In genomic region chr19:7476241-7476640, GRCh38 we compare ENCODE assay signal across 25 cellular contexts. TPM values are rescaled to one million over a fixed set of nuclear protein-coding genes. Genes with fewer than 3 reads are reported as not detected.
DNase-seq lines count a peak whose midpoint lies in the region; ATAC-seq and TF ChIP-seq lines count a peak whose summit lies in the region.
"Had no signal": no experiment of that assay in that cellular context is flagged by ENCODE, and none has a peak within 500 bp of the region (broad histone marks: within the 10 kb centered on the region; RNA-seq: fewer than 3 reads in every experiment).

No MANE protein-coding gene starts in this region.

- H3K27me3 ChIP-seq in CD4-positive, CD25-positive, alpha-beta regulatory T cell (ENCODE audit: control insufficient read depth, insufficient read depth, low read length) = no peaks in the 10 kb centered on the region
- H3K27me3 ChIP-seq in dorsolateral prefrontal cortex (no peaks in the 10 kb centered on the region), neutrophil (no peaks in the 10 kb centered on the region), esophagus muscularis mucosa (no peaks in the 10 kb centered on the region)
- H3K27me3 ChIP-seq: left lung, vagina had no signal

- TF ChIP-seq EP300 in esophagus muscularis mucosa (IDR thresholded peaks at IDR 0.05) = no peak

- no peaks in the 10 kb centered on the region for H3K4me1 Mint-ChIP-seq in CD4-positive, CD25-positive, alpha-beta regulatory T cell
- H3K4me1 Mint-ChIP-seq in IgD-negative memory B cell = peaks cover 9 to 15% (median 12%) of the 10 kb centered on the region in 3 donors
- H3K4me1 Mint-ChIP-seq in activated CD4-positive, alpha-beta memory T cell treated with anti-CD3 and anti-CD28 coated beads for 36 hours (ENCODE audit: low read depth) = no peaks in the 10 kb centered on the region
- H3K4me1 Mint-ChIP-seq: activated CD4-positive, alpha-beta memory T cell treated with anti-CD3 and anti-CD28 coated beads, Interleukin-2, amount 10 ng/mL, durations not matched to agents 7 days and 5 days; natural killer cell had no signal

- WGBS in esophagus muscularis mucosa = 72% methylated on average over 5 of the region's 7 CpGs

- in situ Hi-C loops in GM13976 (cut with MboI; ENCODE audit: low sequenced_read_pairs, unreplicated experiment) = no loop called here

- peaks cover 12% of the 10 kb centered on the region for H3K36me3 ChIP-seq in CD4-positive, CD25-positive, alpha-beta regulatory T cell (ENCODE audit: control insufficient read depth, insufficient read depth, low read length)
- H3K36me3 ChIP-seq in neutrophil (peaks cover 25% of the 10 kb centered on the region), esophagus muscularis mucosa (peaks cover 3 to 16% (median 13%) of the 10 kb centered on the region in 4 donors)
- H3K36me3 ChIP-seq: thoracic aorta had no signal

- no peaks in the 10 kb centered on the region for H3K27me3 Mint-ChIP-seq in CD4-positive, CD25-positive, alpha-beta regulatory T cell
- no peaks in the 10 kb centered on the region for H3K27me3 Mint-ChIP-seq in IgD-negative memory B cell
- no peaks in the 10 kb centered on the region for H3K27me3 Mint-ChIP-seq in activated CD4-positive, alpha-beta memory T cell treated with anti-CD3 and anti-CD28 coated beads for 36 hours
- H3K27me3 Mint-ChIP-seq: activated CD4-positive, alpha-beta memory T cell treated with anti-CD3 and anti-CD28 coated beads, Interleukin-2, amount 10 ng/mL, durations not matched to agents 7 days and 5 days had no signal

- TF ChIP-seq CTCF in dorsolateral prefrontal cortex (IDR thresholded peaks at IDR 0.05 in 54 of 56, conservative IDR thresholded peaks at IDR 0.05 in 2 of 56; ENCODE audit: low read depth in 1 of 56, partially characterized antibody in 56 of 56) (no peak), neutrophil (IDR thresholded peaks at IDR 0.05) (no peak), esophagus muscularis mucosa (IDR thresholded peaks at IDR 0.05) (no peak), GM13976 (IDR thresholded peaks at IDR 0.05; ENCODE audit: borderline replicate concordance, control extremely low read depth, extremely low read depth, insufficient read depth, missing control alignments) (no peak)

- intact Hi-C loops in dorsolateral prefrontal cortex (cut with DNase I) = no loop called here
- intact Hi-C loops in esophagus muscularis mucosa (cut with DNase I) = no loop called here
- intact Hi-C loops in activated CD4-positive, alpha-beta memory T cell treated with anti-CD3 and anti-CD28 coated beads for 36 hours (cut with micrococcal nuclease) = no loop called here
- intact Hi-C loops in posterior vena cava (cut with DNase I) = loop anchor here in 1 of 2 donors (10.0 kb wide), 1 partner anchor 691 kb away; no protein-coding TSS in a partner anchor

- no peaks in the 10 kb centered on the region for H3K9me3 Mint-ChIP-seq in CD4-positive, CD25-positive, alpha-beta regulatory T cell
- H3K9me3 Mint-ChIP-seq in IgD-negative memory B cell = no peaks in the 10 kb centered on the region
- H3K9me3 Mint-ChIP-seq in activated CD4-positive, alpha-beta memory T cell treated with anti-CD3 and anti-CD28 coated beads for 36 hours = no peaks in the 10 kb centered on the region
- H3K9me3 Mint-ChIP-seq: activated CD4-positive, alpha-beta memory T cell treated with anti-CD3 and anti-CD28 coated beads, Interleukin-2, amount 10 ng/mL, durations not matched to agents 7 days and 5 days; activated naive CD4-positive, alpha-beta T cell treated with anti-CD3 and anti-CD28 coated beads for 36 hours; natural killer cell; T-helper 2 cell treated with Interferon-gamma antibody and Interleukin-4, amounts not matched to agents 5 μg/mL and 100 μg/mL, for 36 hours had no signal

- no peaks in the 10 kb centered on the region for H3K4me1 ChIP-seq in CD4-positive, CD25-positive, alpha-beta regulatory T cell (ENCODE audit: control insufficient read depth, insufficient read depth, low read length, poor library complexity, severe bottlenecking)
- no peaks in the 10 kb centered on the region for H3K4me1 ChIP-seq in neutrophil (ENCODE audit: control insufficient read depth in 1 of 2, insufficient read depth in 1 of 2, low read depth in 1 of 2, low read length in 1 of 2)
- peaks cover 0 to 17% (median 14%) of the 10 kb centered on the region in 4 donors for H3K4me1 ChIP-seq in esophagus muscularis mucosa

- CTCF ChIA-PET in activated CD4-positive, alpha-beta memory T cell treated with anti-CD3 and anti-CD28 coated beads for 36 hours (lab: Charles Lee) = no interaction called here

- H3K4me3 Mint-ChIP-seq in CD4-positive, CD25-positive, alpha-beta regulatory T cell = peak overlapping the region in 1 of 4 donors; percentile 61
- peak overlapping the region in 1 of 4 donors; percentile 12 for H3K4me3 Mint-ChIP-seq in IgD-negative memory B cell
- H3K4me3 Mint-ChIP-seq in activated CD4-positive, alpha-beta memory T cell treated with anti-CD3 and anti-CD28 coated beads for 36 hours = no peak overlapping the region
- H3K4me3 Mint-ChIP-seq: activated CD4-positive, alpha-beta memory T cell treated with anti-CD3 and anti-CD28 coated beads, Interleukin-2, amount 10 ng/mL, durations not matched to agents 7 days and 5 days; activated naive CD4-positive, alpha-beta T cell treated with anti-CD3 and anti-CD28 coated beads for 36 hours; natural killer cell; T-helper 2 cell treated with Interferon-gamma antibody and Interleukin-4, amounts not matched to agents 5 μg/mL and 100 μg/mL, for 36 hours had no signal

- H3K4me3 ChIP-seq in CD4-positive, CD25-positive, alpha-beta regulatory T cell (ENCODE audit: low read depth, low read length) = no peak overlapping the region
- H3K4me3 ChIP-seq in dorsolateral prefrontal cortex = no peak overlapping the region
- H3K4me3 ChIP-seq in neutrophil (ENCODE audit: low read depth in 1 of 2, low read length in 1 of 2) = no peak overlapping the region
- no peak overlapping the region for H3K4me3 ChIP-seq in esophagus muscularis mucosa
- H3K4me3 ChIP-seq: left lung, PC-9, thoracic aorta, vagina had no signal

- peaks cover 3% of the 10 kb centered on the region for H3K36me3 Mint-ChIP-seq in CD4-positive, CD25-positive, alpha-beta regulatory T cell
- H3K36me3 Mint-ChIP-seq in IgD-negative memory B cell = peaks cover 2% of the 10 kb centered on the region
- peaks cover 5% of the 10 kb centered on the region for H3K36me3 Mint-ChIP-seq in activated CD4-positive, alpha-beta memory T cell treated with anti-CD3 and anti-CD28 coated beads for 36 hours
- H3K36me3 Mint-ChIP-seq: natural killer cell had no signal

- no peak overlapping the region for H3K27ac ChIP-seq in CD4-positive, CD25-positive, alpha-beta regulatory T cell (ENCODE audit: insufficient read depth, low read length, poor library complexity, severe bottlenecking)
- peak overlapping the region in 33 of 59 donors; percentile 1 to 67 (median 44) for H3K27ac ChIP-seq in dorsolateral prefrontal cortex
- peak overlapping the region; percentile 48 for H3K27ac ChIP-seq in neutrophil
- no peak overlapping the region for H3K27ac ChIP-seq in esophagus muscularis mucosa (replicated peaks in 1 of 4)
- H3K27ac ChIP-seq: left lung, PC-9, thoracic aorta, vagina had no signal

- no peak for ATAC-seq in CD4-positive, CD25-positive, alpha-beta regulatory T cell (ENCODE audit: low read depth in 2 of 2)
- ATAC-seq: left lung; stimulated activated naive CD8-positive, alpha-beta T cell treated with anti-CD3 and anti-CD28 coated beads, Interleukin-15, Interleukin-2, amounts not matched to agents 100 U/mL and 50 U/mL, for 24 hours had no signal

- H3K9me3 ChIP-seq in CD4-positive, CD25-positive, alpha-beta regulatory T cell (ENCODE audit: control insufficient read depth in 2 of 2, low read length in 2 of 2) = no peaks in the 10 kb centered on the region
- H3K9me3 ChIP-seq in neutrophil (no peaks in the 10 kb centered on the region), esophagus muscularis mucosa (no peaks in the 10 kb centered on the region)
- H3K9me3 ChIP-seq: left lung, thoracic aorta, vagina had no signal

- H3K27ac Mint-ChIP-seq in CD4-positive, CD25-positive, alpha-beta regulatory T cell = peak overlapping the region in 2 of 3 donors; percentile 43 to 55
- peak overlapping the region in 2 of 3 donors; percentile 81 to 84 for H3K27ac Mint-ChIP-seq in IgD-negative memory B cell
- no peak overlapping the region for H3K27ac Mint-ChIP-seq in activated CD4-positive, alpha-beta memory T cell treated with anti-CD3 and anti-CD28 coated beads for 36 hours
- H3K27ac Mint-ChIP-seq: activated CD4-positive, alpha-beta memory T cell treated with anti-CD3 and anti-CD28 coated beads, Interleukin-2, amount 10 ng/mL, durations not matched to agents 7 days and 5 days; activated naive CD4-positive, alpha-beta T cell treated with anti-CD3 and anti-CD28 coated beads for 36 hours; T-helper 2 cell treated with Interferon-gamma antibody and Interleukin-4, amounts not matched to agents 5 μg/mL and 100 μg/mL, for 36 hours had no signal

- POLR2A ChIA-PET in activated CD4-positive, alpha-beta memory T cell treated with anti-CD3 and anti-CD28 coated beads for 36 hours (lab: Charles Lee) = no interaction called here

- no peak for DNase-seq in CD4-positive, CD25-positive, alpha-beta regulatory T cell
- DNase-seq in dorsolateral prefrontal cortex (no peak), esophagus muscularis mucosa (ENCODE audit: extremely low spot score) (no peak), GM13976 (ENCODE audit: low spot score) (no peak), posterior vena cava (ENCODE audit: low spot score) (no peak)
- DNase-seq in activated CD4-positive, alpha-beta memory T cell treated with anti-CD3 and anti-CD28 coated beads for 36 hours = no peak
- DNase-seq: activated CD4-positive, alpha-beta memory T cell treated with anti-CD3 and anti-CD28 coated beads, Interleukin-2, amount 10 ng/mL, durations not matched to agents 7 days and 5 days; activated CD4-positive, alpha-beta T cell treated with anti-CD3 and anti-CD28 coated beads for 1 hour; activated CD8-positive, alpha-beta memory T cell treated with anti-CD3 and anti-CD28 coated beads, Interleukin-2, amount 50 U/mL, for 4 hours; activated naive CD4-positive, alpha-beta T cell treated with anti-CD3 and anti-CD28 coated beads for 36 hours; amygdala; effector CD8-positive, alpha-beta T cell; left lung; natural killer cell; NCI-H1417; NCI-H2081; NCI-H526; PC-9; Right ventricle myocardium superior; stimulated activated naive CD8-positive, alpha-beta T cell treated with anti-CD3 and anti-CD28 coated beads, Interleukin-15, Interleukin-2, amounts not matched to agents 100 U/mL and 50 U/mL, for 24 hours had no signal

- no peak for TF ChIP-seq POLR2A in esophagus muscularis mucosa (IDR thresholded peaks at IDR 0.05; ENCODE audit: low read depth)

RNA-seq across cellular contexts. Expression of gene PEX11G, which starts 12.6 kb away (rescaled TPM):
- not detected for total RNA-seq in CD4-positive, CD25-positive, alpha-beta regulatory T cell
- polyA plus RNA-seq in CD4-positive, CD25-positive, alpha-beta regulatory T cell = 1 to 10 TPM in 2 of 4 donors, under 1 TPM in 2; 0.23 to 1.5 (median 0.76) TPM
- polyA plus RNA-seq in IgD-negative memory B cell = 2.8 TPM
- total RNA-seq in dorsolateral prefrontal cortex = 1 to 10 TPM in 117 of 120 experiments, under 1 TPM in 3; 0.77 to 8.8 (median 3.2) TPM
- 1 to 10 TPM; 1.7 to 5.3 (median 3.7) TPM for total RNA-seq in esophagus muscularis mucosa
- 1 to 10 TPM; 2.1 to 2.2 TPM for total RNA-seq in activated CD4-positive, alpha-beta memory T cell treated with anti-CD3 and anti-CD28 coated beads for 36 hours
- 1 to 10 TPM; 2.7 to 4.1 TPM for total RNA-seq in posterior vena cava

RNA-seq across cellular contexts. Expression of gene ZNF358, which starts 39.7 kb away (rescaled TPM):
- 0.30 TPM for total RNA-seq in CD4-positive, CD25-positive, alpha-beta regulatory T cell
- polyA plus RNA-seq in CD4-positive, CD25-positive, alpha-beta regulatory T cell = under 1 TPM in 3 of 4 donors, not detected in 1; 0.11 to 0.24 (median 0.21) TPM
- polyA plus RNA-seq in IgD-negative memory B cell = 1.3 TPM
- total RNA-seq in dorsolateral prefrontal cortex (100 to 1,000 TPM in 76 of 120 experiments, 10 to 100 TPM in 44; 69.6 to 225 (median 107) TPM), esophagus muscularis mucosa (100 to 1,000 TPM in 3 of 4 donors, 10 to 100 TPM in 1; 95.4 to 168 (median 137) TPM), posterior vena cava (10 to 100 TPM; 52.3 to 55.0 TPM)
- total RNA-seq in activated CD4-positive, alpha-beta memory T cell treated with anti-CD3 and anti-CD28 coated beads for 36 hours = 1 to 10 TPM; 4.6 to 6.0 TPM

RNA-seq across cellular contexts. Expression of gene MCOLN1, which starts 46.2 kb away (rescaled TPM):
- 12.3 TPM for total RNA-seq in CD4-positive, CD25-positive, alpha-beta regulatory T cell
- 10 to 100 TPM in 2 of 4 donors, 1 to 10 TPM in 2; 8.6 to 15.2 (median 10.3) TPM for polyA plus RNA-seq in CD4-positive, CD25-positive, alpha-beta regulatory T cell
- polyA plus RNA-seq in IgD-negative memory B cell = 5.2 TPM
- total RNA-seq in dorsolateral prefrontal cortex (10 to 100 TPM; 21.1 to 64.6 (median 33.5) TPM), esophagus muscularis mucosa (10 to 100 TPM; 11.3 to 20.7 (median 14.4) TPM), posterior vena cava (10 to 100 TPM; 23.1 to 26.1 TPM)
- 1 to 10 TPM; 7.4 to 9.5 TPM for total RNA-seq in activated CD4-positive, alpha-beta memory T cell treated with anti-CD3 and anti-CD28 coated beads for 36 hours

RNA-seq across cellular contexts. Expression of gene PNPLA6, which starts 59.3 kb away (rescaled TPM):
- 106 TPM for total RNA-seq in CD4-positive, CD25-positive, alpha-beta regulatory T cell
- polyA plus RNA-seq in CD4-positive, CD25-positive, alpha-beta regulatory T cell = 1 to 10 TPM; 6.6 to 9.2 (median 7.2) TPM
- 12.5 TPM for polyA plus RNA-seq in IgD-negative memory B cell
- 100 to 1,000 TPM; 131 to 340 (median 192) TPM for total RNA-seq in dorsolateral prefrontal cortex
- total RNA-seq in esophagus muscularis mucosa = 100 to 1,000 TPM in 2 of 4 donors, 10 to 100 TPM in 2; 58.1 to 156 (median 85.7) TPM
- total RNA-seq in activated CD4-positive, alpha-beta memory T cell treated with anti-CD3 and anti-CD28 coated beads for 36 hours = 100 to 1,000 TPM; 106 to 121 TPM
- 10 to 100 TPM; 78.0 to 79.3 TPM for total RNA-seq in posterior vena cava

Comparison
In these comparisons a context has a peak if more than half of its experiments do, and no peak if none do; other contexts are left out.
1. H3K27ac ChIP-seq: peak in dorsolateral prefrontal cortex (33 of 59) and neutrophil (single experiment); none in CD4-positive, CD25-positive, alpha-beta regulatory T cell (single experiment) and esophagus muscularis mucosa (0 of 4).
2. RNA of gene ZNF358, which starts 39.7 kb away (total RNA-seq): 95.4 to 168 TPM in esophagus muscularis mucosa, 69.6 to 225 TPM in dorsolateral prefrontal cortex and 52.3 to 55.0 TPM in posterior vena cava; 4.6 to 6.0 TPM in activated CD4-positive, alpha-beta memory T cell treated with anti-CD3 and anti-CD28 coated beads for 36 hours and 0.30 TPM in CD4-positive, CD25-positive, alpha-beta regulatory T cell (single experiment); every median in the first group is over 4 times any median in the second.